Comparison of ENCODE assay signal across 8 cellular contexts in the genomic region with DNA sequence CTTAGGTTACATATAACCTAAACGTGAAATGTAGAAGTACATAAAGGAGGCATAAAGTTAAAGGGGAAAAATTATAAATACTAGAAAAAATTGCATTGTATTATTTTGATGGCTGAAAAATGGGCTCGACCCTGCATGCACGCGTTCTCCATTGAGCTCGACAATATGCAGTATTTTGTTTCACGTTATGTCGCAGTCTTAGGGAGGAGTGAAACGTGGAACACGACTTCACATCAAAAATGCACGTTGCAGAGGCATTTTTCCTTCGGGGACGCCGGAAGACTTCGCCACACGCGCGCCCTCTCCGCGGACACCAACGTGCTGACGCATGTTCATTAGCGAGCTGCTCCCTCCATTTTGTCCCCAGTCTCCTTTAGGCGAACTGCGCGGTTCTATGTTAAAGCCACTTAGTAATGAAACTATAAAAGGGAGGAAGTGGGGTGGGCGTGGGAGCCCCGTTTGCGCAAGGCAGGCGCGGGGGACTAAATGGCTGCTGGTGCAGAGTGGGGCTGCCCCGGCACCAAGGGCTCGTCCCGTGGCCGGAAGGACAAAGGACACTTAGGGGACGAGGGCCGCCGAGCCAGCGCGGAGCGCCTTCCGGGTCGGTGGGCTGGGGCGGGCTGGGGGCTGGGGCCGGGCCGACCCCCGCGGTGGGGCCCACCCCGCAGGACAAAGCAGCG.
DNase-seq lines count a peak whose midpoint lies in the region; ATAC-seq and TF ChIP-seq lines count a peak whose summit lies in the region.

No MANE protein-coding gene starts in this region.

- H3K4me3 ChIP-seq in AG04449 (ENCODE audit: low read depth, low read length): peak overlapping the region; percentile 73
- H3K4me3 ChIP-seq in WI38 (ENCODE audit: low read depth, low read length): peak overlapping the region; percentile 73

- H3K27ac ChIP-seq in caudate nucleus (ENCODE audit: low read depth, low read length): peak overlapping the region; percentile 99
- peak overlapping the region; percentile 100 for H3K27ac ChIP-seq in layer of hippocampus (ENCODE audit: low read depth, low read length)

- peak; percentile 65 for DNase-seq in AG04449 (ENCODE audit: low read depth, low spot score)
- peak; percentile 95 for DNase-seq in NCI-H2171 treated with DMSO at 0.1 percent for 48 hours (lab: John Stamatoyannopoulos, UW)
- DNase-seq in caudate nucleus (lab: John Stamatoyannopoulos, UW): peak in 53 of 61 donors; percentile 60 to 97 (median 93)
- DNase-seq in stimulated activated CD4-positive, alpha-beta T cell treated with anti-CD3 and anti-CD28 coated beads, Interleukin-2, amount 100 ng/mL, for 48 hours: peak; percentile 79 to 84

- TF ChIP-seq CTCF in AG04449 (IDR thresholded peaks at IDR 0.05; ENCODE audit: insufficient read depth, low read length, missing control alignments) (no peak), WI38 (IDR thresholded peaks at IDR 0.05; ENCODE audit: low read depth, low read length) (no peak)

- CTCF ChIA-PET in AG04449 (lab: Yijun Ruan, JAX): interaction anchor here (4.9 kb wide), 1 partner anchor 230 kb away, joined by 18 read pairs; no protein-coding TSS in a partner anchor

- peak; percentile 59 for ATAC-seq in GM18861 (IDR thresholded peaks at IDR 0.05; ENCODE audit: unreplicated experiment)
- peak; percentile 71 for ATAC-seq in HG03066 (IDR thresholded peaks at IDR 0.05; ENCODE audit: low read depth, unreplicated experiment)

- no peaks in the 10 kb centered on the region for H3K27me3 ChIP-seq in layer of hippocampus (ENCODE audit: control insufficient read depth, insufficient read depth, low read length)

- POLR2A ChIA-PET in AG04449 (lab: Yijun Ruan, JAX): interaction anchor here (0.8 to 2.7 kb wide), 6 partner anchors 10 to 321 kb away, joined by 3 to 16 read pairs (median 6); a partner anchor contains a TSS

Comparison
In these comparisons a context has a peak if more than half of its experiments do, and no peak if none do; other contexts are left out.
1. Peak in every context shown above with its lines: DNase-seq, ATAC-seq, H3K4me3 ChIP-seq and H3K27ac ChIP-seq.